9 cellular contexts compared by ENCODE assay signal in genomic region chr5:172868924-172869565, GRCh38.
DNase-seq lines count a peak whose midpoint lies in the region; ATAC-seq and TF ChIP-seq lines count a peak whose summit lies in the region.
"Had no signal": no experiment of that assay in that cellular context is flagged by ENCODE, and none has a peak within 500 bp of the region (broad histone marks: within the 10 kb centered on the region; RNA-seq: fewer than 3 reads in every experiment).

No MANE protein-coding gene starts in this region.

- H3K27ac Mint-ChIP-seq in activated T-cell treated with anti-CD3 and anti-CD28 coated beads, Interleukin-2, amount 50 U/mL, for 24 hours, result no peak overlapping the region

- ATAC-seq in HG02885 (IDR thresholded peaks at IDR 0.05; ENCODE audit: poor library complexity, unreplicated experiment), result no peak

- TF ChIP-seq CTCF in HFF-Myc (IDR thresholded peaks at IDR 0.05; ENCODE audit: low read depth, low read length, missing control alignments), result peak; percentile 31

- H3K4me1 Mint-ChIP-seq in activated T-cell treated with anti-CD3 and anti-CD28 coated beads, Interleukin-2, amount 50 U/mL, for 24 hours (ENCODE audit: low read depth), result peaks cover 30% of the 10 kb centered on the region

- H3K9me3 Mint-ChIP-seq in activated T-cell treated with anti-CD3 and anti-CD28 coated beads, Interleukin-2, amount 50 U/mL, for 24 hours, result no peaks in the 10 kb centered on the region

- H3K4me3 Mint-ChIP-seq in activated T-cell treated with anti-CD3 and anti-CD28 coated beads, Interleukin-2, amount 50 U/mL, for 24 hours, result no peak overlapping the region

- no peaks in the 10 kb centered on the region for H3K36me3 Mint-ChIP-seq in activated T-cell treated with anti-CD3 and anti-CD28 coated beads, Interleukin-2, amount 50 U/mL, for 24 hours (ENCODE audit: low read depth)

- H3K4me3 ChIP-seq in HFF-Myc (replicated peaks; ENCODE audit: low read depth, low read length), result no peak overlapping the region

- H3K27me3 Mint-ChIP-seq in activated T-cell treated with anti-CD3 and anti-CD28 coated beads, Interleukin-2, amount 50 U/mL, for 24 hours, result no peaks in the 10 kb centered on the region

- DNase-seq in HFF-Myc (ENCODE audit: extremely low read depth, low read depth) (no peak), brain pericyte (ENCODE audit: low read depth, low spot score) (peak; percentile 74), kidney glomerular epithelial cell (lab: John Stamatoyannopoulos, UW) (peak; percentile 86), stromal cell of bone marrow (ENCODE audit: low read depth) (peak; percentile 91), NOMO-1 (lab: John Stamatoyannopoulos, UW; ENCODE audit: unreplicated experiment in 2 of 2) (no peak), DMS153 (lab: John Stamatoyannopoulos, UW) (no peak)
- DNase-seq in activated T-cell treated with anti-CD3 and anti-CD28 coated beads, Interleukin-2, amount 50 U/mL, for 24 hours, result no peak
- DNase-seq: effector memory CD4-positive, alpha-beta T cell had no signal

Comparison
In these comparisons a context has a peak if more than half of its experiments do, and no peak if none do; other contexts are left out.
1. DNase-seq: peak in brain pericyte (single experiment), kidney glomerular epithelial cell (single experiment) and stromal cell of bone marrow (single experiment); none in HFF-Myc (single experiment), NOMO-1 (0 of 2), activated T-cell treated with anti-CD3 and anti-CD28 coated beads, Interleukin-2, amount 50 U/mL, for 24 hours (single experiment) and DMS153 (single experiment).